In the genomic region with DNA sequence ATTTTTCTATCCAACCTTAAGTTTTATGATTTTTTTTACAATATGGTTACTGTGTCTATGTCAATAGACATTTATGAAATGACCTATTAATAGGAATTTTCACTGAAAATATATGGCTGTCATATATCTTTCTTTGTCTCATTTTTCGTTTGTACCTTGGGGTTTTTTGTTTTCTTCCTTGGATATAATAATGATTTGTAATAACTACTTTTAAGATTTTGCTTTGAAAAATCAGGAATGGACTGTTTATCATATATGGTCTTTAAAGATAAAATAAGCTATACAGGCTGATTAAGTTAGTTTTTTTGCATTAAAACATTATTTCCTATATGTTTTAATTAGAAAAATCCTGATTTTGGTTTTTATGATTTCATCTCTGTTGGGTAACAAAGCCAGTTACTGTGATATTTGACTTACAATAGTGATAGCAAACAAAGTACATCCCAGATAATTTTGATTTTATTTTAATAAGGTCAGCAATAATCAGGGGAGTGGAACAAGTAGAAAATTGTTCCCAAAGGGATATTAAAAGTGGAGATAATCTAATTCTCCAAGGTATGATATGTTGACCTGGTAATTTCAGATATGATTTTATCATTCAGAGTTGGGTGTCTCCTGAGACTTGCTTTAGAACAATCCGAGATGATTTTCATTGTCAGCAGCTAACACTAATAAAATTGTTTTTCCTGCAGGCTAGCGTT, we compare ENCODE assay signal across 22 cellular contexts. TPM values are rescaled to one million over a fixed set of nuclear protein-coding genes. Genes with fewer than 3 reads are reported as not detected.
DNase-seq lines count a peak whose midpoint lies in the region; ATAC-seq, FAIRE-seq and TF ChIP-seq lines count a peak whose summit lies in the region.
"Had no signal": no experiment of that assay in that cellular context is flagged by ENCODE, and none has a peak within 500 bp of the region (broad histone marks: within the 10 kb centered on the region; RNA-seq: fewer than 3 reads in every experiment).

No MANE protein-coding gene starts in this region.

- no peaks in the 10 kb centered on the region for H3K79me2 ChIP-seq in SK-N-SH (ENCODE audit: insufficient read depth)

- WGBS in SK-N-SH (ENCODE audit: low lambda C conversion rate) = 58% methylated on average over 3 of the region's 3 CpGs

- CTCF ChIA-PET in SK-N-SH (lab: Yijun Ruan, JAX) = interaction anchor here (0.9 kb wide), 1 partner anchor 10 kb away, joined by 3 read pairs; no protein-coding TSS in a partner anchor
- CTCF ChIA-PET in RWPE1 (lab: Yijun Ruan, JAX) = no interaction called here

- no peaks in the 10 kb centered on the region for H3K27me3 ChIP-seq in SK-N-SH (ENCODE audit: insufficient read depth)
- peaks cover 7% of the 10 kb centered on the region for H3K27me3 ChIP-seq in effector memory CD4-positive, alpha-beta T cell (replicated peaks; ENCODE audit: control insufficient read depth, insufficient read depth, low read length, poor library complexity, severe bottlenecking)

- TF ChIP-seq RAD21 in SK-N-SH (IDR thresholded peaks at IDR 0.05; ENCODE audit: low read length) = no peak

- H3K9me3 ChIP-seq in SK-N-SH (no peaks in the 10 kb centered on the region), kidney (ENCODE audit: control insufficient read depth in 1 of 2, low read length in 2 of 2) (no peaks in the 10 kb centered on the region)
- no peaks in the 10 kb centered on the region for H3K9me3 ChIP-seq in effector memory CD4-positive, alpha-beta T cell (ENCODE audit: control insufficient read depth, low read length)
- H3K9me3 ChIP-seq: BLaER1, HAP-1 had no signal

- peak; percentile 25 for FAIRE-seq in kidney (lab: Jason Lieb, UNC)
- FAIRE-seq: A204.1, D721Med, GM12878 had no signal

- H3K9me2 ChIP-seq in SK-N-SH = no peaks in the 10 kb centered on the region

- no peak for TF ChIP-seq CTCF in SK-N-SH (IDR thresholded peaks at IDR 0.05)
- TF ChIP-seq CTCF in RWPE1 (conservative IDR thresholded peaks at IDR 0.05; ENCODE audit: low read depth) = 0 out of 2 replicates have a peak, but pooled peaks have one; percentile 9
- TF ChIP-seq CTCF in kidney (IDR thresholded peaks at IDR 0.05; ENCODE audit: borderline replicate concordance, extremely low read depth, insufficient read depth) = no peak

- H3F3A ChIP-seq in SK-N-SH (replicated peaks; ENCODE audit: insufficient read depth) = no peaks in the 10 kb centered on the region

- H3K9ac ChIP-seq in SK-N-SH (no peak overlapping the region), kidney (ENCODE audit: low read length in 2 of 2) (no peak overlapping the region)
- H3K9ac ChIP-seq: BLaER1 had no signal

- intact Hi-C loops in kidney (cut with DNase I) = no loop called here

- H3K4me2 ChIP-seq in SK-N-SH = no peak overlapping the region
- H3K4me2 ChIP-seq: BLaER1, GM23338 had no signal

- peaks cover 0 to 3% of the 10 kb centered on the region in 2 experiments; a peak in 2 of 4 replicates for H3K4me1 ChIP-seq in SK-N-SH (ENCODE audit: control insufficient read depth in 1 of 2, insufficient read depth in 2 of 2, low read depth in 1 of 2, low read length in 1 of 2)
- no peaks in the 10 kb centered on the region for H3K4me1 ChIP-seq in kidney (ENCODE audit: control insufficient read depth in 1 of 2, insufficient read depth in 1 of 2, low read depth in 1 of 2, low read length in 2 of 2)
- H3K4me1 ChIP-seq in effector memory CD4-positive, alpha-beta T cell (ENCODE audit: control insufficient read depth, insufficient read depth, low read length, poor library complexity, severe bottlenecking) = no peaks in the 10 kb centered on the region
- H3K4me1 ChIP-seq: BLaER1, HAP-1 had no signal

- H3K4me3 ChIP-seq in SK-N-SH (ENCODE audit: low read depth in 2 of 2, low read length in 1 of 2) = no peak overlapping the region
- no peak overlapping the region for H3K4me3 ChIP-seq in kidney (ENCODE audit: low read length in 2 of 2)
- no peak overlapping the region for H3K4me3 ChIP-seq in effector memory CD4-positive, alpha-beta T cell (ENCODE audit: insufficient read depth, low read depth, low read length, poor library complexity, severe bottlenecking)
- H3K4me3 ChIP-seq: BLaER1, GM12878, GM23338, HAP-1 had no signal

- peaks cover 0 to 6% of the 10 kb centered on the region in 2 experiments for H3K36me3 ChIP-seq in SK-N-SH (replicated peaks in 1 of 2; ENCODE audit: control insufficient read depth in 1 of 2, insufficient read depth in 2 of 2, low read length in 1 of 2)
- no peaks in the 10 kb centered on the region for H3K36me3 ChIP-seq in kidney (ENCODE audit: control insufficient read depth in 1 of 2, insufficient read depth in 2 of 2, low read length in 2 of 2)
- no peaks in the 10 kb centered on the region for H3K36me3 ChIP-seq in effector memory CD4-positive, alpha-beta T cell (ENCODE audit: control insufficient read depth, insufficient read depth, low read length)
- H3K36me3 ChIP-seq: BLaER1, HAP-1 had no signal

- ATAC-seq in SK-N-SH treated with all-trans-retinoic acid at 6 μM for 48 hours = no peak
- ATAC-seq: CD8-positive, alpha-beta T cell; GM12878; GM23338 had no signal

- no peaks in the 10 kb centered on the region for H4K20me1 ChIP-seq in SK-N-SH (ENCODE audit: insufficient read depth)
- H4K20me1 ChIP-seq: BLaER1 had no signal

- POLR2A ChIA-PET in SK-N-SH (lab: Yijun Ruan, JAX) = no interaction called here
- POLR2A ChIA-PET in RWPE1 (lab: Yijun Ruan, JAX; ENCODE audit: low non-redundant PET) = no interaction called here

- no peak overlapping the region for H3K27ac ChIP-seq in SK-N-SH (ENCODE audit: low read depth in 2 of 2, low read length in 1 of 2)
- H3K27ac ChIP-seq in RWPE1 = no peak overlapping the region
- no peak overlapping the region for H3K27ac ChIP-seq in kidney (ENCODE audit: low read depth in 2 of 2, low read length in 2 of 2)
- no peak overlapping the region for H3K27ac ChIP-seq in effector memory CD4-positive, alpha-beta T cell (ENCODE audit: insufficient read depth, low read length, poor library complexity, severe bottlenecking)
- H3K27ac ChIP-seq: 22Rv1, BLaER1, C4-2B had no signal

- H2AFZ ChIP-seq in SK-N-SH (ENCODE audit: low read depth) = no peak overlapping the region
- H2AFZ ChIP-seq: GM23338 had no signal

- DNase-seq in SK-N-SH (no peak), RWPE1 (ENCODE audit: low spot score) (no peak), kidney (no peak), mucosa of gallbladder (ENCODE audit: low spot score) (no peak), NOMO-1 (lab: John Stamatoyannopoulos, UW; ENCODE audit: unreplicated experiment in 2 of 2) (no peak)
- no peak for DNase-seq in effector memory CD4-positive, alpha-beta T cell
- DNase-seq: CD4-positive, CD25-positive, alpha-beta regulatory T cell; CD8-positive, alpha-beta T cell; DMS 273 treated with DMSO at 0.1 percent for 48 hours; DMS79; EL; GDM1; HFFc6 had no signal

- no peak for TF ChIP-seq EP300 in SK-N-SH (IDR thresholded peaks at IDR 0.05; ENCODE audit: borderline replicate concordance in 1 of 2, low read depth in 1 of 2, low read length in 1 of 2)

TF ChIP-seq in SK-N-SH, 30 proteins besides CTCF, POLR2A, EP300 and RAD21:
- TF ChIP-seq SIN3A (IDR thresholded peaks at IDR 0.05; ENCODE audit: borderline replicate concordance, low read depth, low read length) = no peak
- TF ChIP-seq RCOR1 (IDR thresholded peaks at IDR 0.05; ENCODE audit: low read length) = 0 out of 2 replicates have a peak, but pooled peaks have one; percentile 19
- peak; percentile 72 for TF ChIP-seq GATA2 (CRISPR knock-in tag; IDR thresholded peaks at IDR 0.05)
- TF ChIP-seq CHD2 (IDR thresholded peaks at IDR 0.05; ENCODE audit: low read length, partially characterized antibody) = peak; percentile 24

TF ChIP-seq in SK-N-SH treated with all-trans-retinoic acid at 6 μM for 48 hours, 23 proteins besides CTCF, POLR2A, EP300 and RAD21 (continues in another document):
- TF ChIP-seq POU6F1 (CRISPR knock-in tag; IDR thresholded peaks at IDR 0.05; ENCODE audit: borderline replicate concordance, low read depth) = no peak
- no peak for TF ChIP-seq ZFP30 (CRISPR knock-in tag; IDR thresholded peaks at IDR 0.05)
- TF ChIP-seq TOX (CRISPR knock-in tag; IDR thresholded peaks at IDR 0.05; ENCODE audit: borderline replicate concordance) = no peak
- no peak for TF ChIP-seq ZFP3 (CRISPR knock-in tag; IDR thresholded peaks at IDR 0.05)
- no peak for TF ChIP-seq ZC3H10 (CRISPR knock-in tag; IDR thresholded peaks at IDR 0.05)
- no peak for TF ChIP-seq CREB5 (CRISPR knock-in tag; IDR thresholded peaks at IDR 0.05; ENCODE audit: low read depth)
- no peak for TF ChIP-seq ISL1 (CRISPR knock-in tag; IDR thresholded peaks at IDR 0.05)
- TF ChIP-seq RARB (CRISPR knock-in tag; IDR thresholded peaks at IDR 0.05) = no peak

RNA-seq across cellular contexts. Expression of gene NR4A3, which starts 10.3 kb away (rescaled TPM):
- polyA plus RNA-seq in SK-N-SH (2012; rRNA removed) = 1.3 and 2.1 TPM in 2 replicates
- 0.67 and 1.8 TPM in 2 replicates for polyA plus RNA-seq in SK-N-SH (2012; cell fraction: cytosol; rRNA removed)
- 4.7 and 10.7 TPM in 2 replicates for polyA plus RNA-seq in SK-N-SH (2012; cell fraction: nucleus; rRNA removed)
- 9.1 TPM for total RNA-seq in kidney
- polyA plus RNA-seq in kidney (ENCODE audit: insufficient read depth, low read depth, low replicate concordance) = 0.34 TPM
- total RNA-seq in mucosa of gallbladder = 7.5 TPM
